Comparison of ENCODE assay signal across 22 cellular contexts in genomic region chr5:80697100-80697499, GRCh38.
"Had no signal": no experiment of that assay in that cellular context is flagged by ENCODE, and none has a peak within 500 bp of the region (broad histone marks: within the 10 kb centered on the region; RNA-seq: fewer than 3 reads in every experiment).

No MANE protein-coding gene starts in this region.

- H3K4me3 ChIP-seq: dorsolateral prefrontal cortex, gastrocnemius medialis, lower lobe of right lung, ovary, psoas muscle, sigmoid colon, spleen, thoracic aorta, tibial nerve, upper lobe of left lung had no signal

- DNase-seq: dorsolateral prefrontal cortex; effector CD4-positive, alpha-beta T cell; gastrocnemius medialis; head of caudate nucleus; kidney; left cardiac atrium; left ventricle myocardium superior; lower lobe of right lung; natural killer cell; occipital lobe; ovary; posterior cingulate gyrus; psoas muscle; right cardiac atrium; sigmoid colon; spleen; stimulated activated CD4-positive, alpha-beta T cell treated with anti-CD3 and anti-CD28 coated beads, Interleukin-4, amount 100 ng/mL, for 4 hours; stimulated activated naive B cell treated with anti-CD40 and anti-IgM and Interleukin-4, amounts not matched to agents 10 μg/mL and 1 μg/mL and 100 μg/mL, for 72 hours; upper lobe of left lung had no signal

- H3K27me3 ChIP-seq: dorsolateral prefrontal cortex, gastrocnemius medialis, ovary, sigmoid colon, spleen, tibial nerve, upper lobe of left lung had no signal

- FAIRE-seq: urothelium cell line had no signal

- H3K9me3 ChIP-seq: gastrocnemius medialis, lower lobe of right lung, ovary, psoas muscle, sigmoid colon, spleen, thoracic aorta, tibial nerve, upper lobe of left lung had no signal

- ATAC-seq: gastrocnemius medialis; left cardiac atrium; left ventricle myocardium superior; lower lobe of right lung; natural killer cell; psoas muscle; right cardiac atrium; stimulated activated naive B cell treated with anti-CD40 and anti-IgM and Interleukin-4, amounts not matched to agents 10 μg/mL and 1 μg/mL and 100 μg/mL, for 72 hours had no signal

- H3K4me1 ChIP-seq: gastrocnemius medialis, lower lobe of right lung, psoas muscle, sigmoid colon, spleen, tibial nerve, upper lobe of left lung had no signal

- H3K27ac ChIP-seq: dorsolateral prefrontal cortex, gastrocnemius medialis, lower lobe of right lung, ovary, psoas muscle, sigmoid colon, spleen, thoracic aorta, tibial nerve, upper lobe of left lung had no signal

- H3K36me3 ChIP-seq: gastrocnemius medialis, ovary had no signal
